12 cellular contexts compared by ENCODE assay signal in genomic region chr9:131257266-131258025, GRCh38. TPM values are rescaled to one million over a fixed set of nuclear protein-coding genes. Genes with fewer than 3 reads are reported as not detected.
A peak's percentile ranks its signal among the peaks of the same experiment; 100 is the strongest.
DNase-seq lines count a peak whose midpoint lies in the region; ATAC-seq, FAIRE-seq and TF ChIP-seq lines count a peak whose summit lies in the region.
"Had no signal": no experiment of that assay in that cellular context is flagged by ENCODE, and none has a peak within 500 bp of the region (broad histone marks: within the 10 kb centered on the region; RNA-seq: fewer than 3 reads in every experiment).

No MANE protein-coding gene starts in this region.

- no peaks in the 10 kb centered on the region for H3K9me3 Mint-ChIP-seq in CD8-positive, alpha-beta T cell
- no peaks in the 10 kb centered on the region for H3K9me3 Mint-ChIP-seq in neural progenitor cell

- H3K27ac ChIP-seq in CD8-positive, alpha-beta T cell (ENCODE audit: low read depth, low read length): peak overlapping the region; percentile 84
- H3K27ac ChIP-seq in KMS-11 (peak overlapping the region; percentile 97; the same call in 1 of the 2 replicates), K562 (ENCODE audit: extremely low read depth, low read depth, low read length) (no peak overlapping the region), neural progenitor cell (no peak overlapping the region), thyroid gland (no peak overlapping the region), mammary epithelial cell (ENCODE audit: insufficient read depth, low read depth, low read length) (no peak overlapping the region), substantia nigra (ENCODE audit: low read depth, low read length, poor library complexity, severe bottlenecking) (no peak overlapping the region)

- H3K27ac Mint-ChIP-seq in CD8-positive, alpha-beta T cell: peak overlapping the region; percentile 96
- peak overlapping the region; percentile 33 for H3K27ac Mint-ChIP-seq in neural progenitor cell

- in situ Hi-C loops in K562 (cut with MboI): no loop called here
- in situ Hi-C loops in mammary epithelial cell (cut with MboI; ENCODE audit: low sequenced_read_pairs in 2 of 2): no loop called here

- TF ChIP-seq EP300 in K562 (IDR thresholded peaks at IDR 0.05; ENCODE audit: low read length): no peak

- peaks cover 26% of the 10 kb centered on the region for H3K36me3 ChIP-seq in CD8-positive, alpha-beta T cell (ENCODE audit: insufficient read depth, low read length)
- H3K36me3 ChIP-seq in KMS-11 (ENCODE audit: insufficient read depth) (no peaks in the 10 kb centered on the region), K562 (ENCODE audit: control insufficient read depth, insufficient read depth, low read length) (peaks cover 45% of the 10 kb centered on the region), neural progenitor cell (no peaks in the 10 kb centered on the region), thyroid gland (no peaks in the 10 kb centered on the region), mammary epithelial cell (ENCODE audit: insufficient read depth, low read length) (no peaks in the 10 kb centered on the region)

- no peaks in the 10 kb centered on the region for H3K27me3 Mint-ChIP-seq in CD8-positive, alpha-beta T cell (ENCODE audit: low read depth)
- peaks cover 5% of the 10 kb centered on the region for H3K27me3 Mint-ChIP-seq in neural progenitor cell (ENCODE audit: insufficient read depth, low read depth)

- no peak for TF ChIP-seq CTCF in CD8-positive, alpha-beta T cell (IDR thresholded peaks at IDR 0.05)
- TF ChIP-seq CTCF in KMS-11 (conservative IDR thresholded peaks at IDR 0.05; ENCODE audit: low read depth, low read length): no peak
- TF ChIP-seq CTCF in K562 (IDR thresholded peaks at IDR 0.05 in 2 of 3, conservative IDR thresholded peaks at IDR 0.05 in 1 of 3; ENCODE audit: insufficient read depth in 2 of 3, low read depth in 1 of 3, low read length in 3 of 3): no peak
- TF ChIP-seq CTCF in neural progenitor cell (IDR thresholded peaks at IDR 0.05): no peak
- no peak for TF ChIP-seq CTCF in thyroid gland (IDR thresholded peaks at IDR 0.05)
- TF ChIP-seq CTCF in mammary epithelial cell (conservative IDR thresholded peaks at IDR 0.05 in 1 of 2, IDR thresholded peaks at IDR 0.05 in 1 of 2; ENCODE audit: extremely low read depth in 1 of 2, insufficient read depth in 1 of 2, low read depth in 1 of 2, low read length in 2 of 2): no peak

- H2AFZ ChIP-seq in KMS-11 (ENCODE audit: low read depth) (no peak overlapping the region), K562 (ENCODE audit: low read depth, low read length) (no peak overlapping the region), neural progenitor cell (replicated peaks) (no peak overlapping the region), mammary epithelial cell (ENCODE audit: low read depth, low read length) (no peak overlapping the region)

- H3K9me3 ChIP-seq in CD8-positive, alpha-beta T cell (ENCODE audit: low read length): no peaks in the 10 kb centered on the region
- H3K9me3 ChIP-seq in K562 (replicated peaks; ENCODE audit: control insufficient read depth, insufficient read depth, low read depth, low read length) (no peaks in the 10 kb centered on the region), neural progenitor cell (ENCODE audit: low read depth) (no peaks in the 10 kb centered on the region), thyroid gland (no peaks in the 10 kb centered on the region), mammary epithelial cell (replicated peaks; ENCODE audit: insufficient read depth, low read length) (no peaks in the 10 kb centered on the region)
- H3K9me3 ChIP-seq: suprapubic skin had no signal

- no peaks in the 10 kb centered on the region for H3K27me3 ChIP-seq in CD8-positive, alpha-beta T cell (ENCODE audit: insufficient read depth, low read length)
- H3K27me3 ChIP-seq in KMS-11 (ENCODE audit: insufficient read depth, low read depth) (no peaks in the 10 kb centered on the region), K562 (ENCODE audit: control insufficient read depth in 2 of 2, insufficient read depth in 2 of 2, low read length in 2 of 2) (peaks cover 0 to 9% of the 10 kb centered on the region in 2 experiments; a peak in 1 of 5 replicates), neural progenitor cell (no peaks in the 10 kb centered on the region), thyroid gland (no peaks in the 10 kb centered on the region), mammary epithelial cell (ENCODE audit: insufficient read depth, low read length) (no peaks in the 10 kb centered on the region)
- H3K27me3 ChIP-seq: suprapubic skin had no signal

- CTCF ChIA-PET in CD8-positive, alpha-beta T cell (lab: Charles Lee): interaction anchor here (0.9 to 4.8 kb wide), 7 partner anchors 11 to 79 kb away, joined by 3 to 40 read pairs (median 8); partner anchors contain the start of gene FAM78A
- CTCF ChIA-PET in K562 (lab: Yijun Ruan, JAX; ENCODE audit: low intra/inter-chr PET ratio) (no interaction called here), mammary epithelial cell (lab: Charles Lee; ENCODE audit: low non-redundant PET) (no interaction called here)

- peaks cover 73% of the 10 kb centered on the region for H3K4me1 Mint-ChIP-seq in CD8-positive, alpha-beta T cell (ENCODE audit: low read depth)
- H3K4me1 Mint-ChIP-seq in neural progenitor cell: peaks cover 26% of the 10 kb centered on the region

- TF ChIP-seq POLR2A in K562 (conservative IDR thresholded peaks at IDR 0.05): no peak
- no peak for TF ChIP-seq POLR2A in thyroid gland (IDR thresholded peaks at IDR 0.05)

- POLR2A ChIA-PET in CD8-positive, alpha-beta T cell (lab: Charles Lee): interaction anchor here (1.4 to 11.6 kb wide), 8 partner anchors 11 to 243 kb away, joined by 3 to 490 read pairs (median 7); partner anchors contain the start of gene FAM78A
- POLR2A ChIA-PET in K562 (lab: Yijun Ruan, JAX): interaction anchor here (0.7 to 17.3 kb wide), 16 partner anchors 8 to 170 kb away, joined by 3 to 338 read pairs (median 4); partner anchors contain the start of genes FAM78A and NUP214

- 78% methylated on average over 15 of the region's 15 CpGs for WGBS in K562 (ENCODE audit: insufficient coverage, low coverage, missing lambda C conversion rate)
- 93 to 94% methylated on average over 13 to 15 of the region's 15 CpGs for WGBS in thyroid gland, 2 donors
- WGBS in mammary epithelial cell (ENCODE audit: low coverage, missing lambda C conversion rate): 98% methylated on average over 12 of the region's 15 CpGs

- no peak overlapping the region; the same call in 1 of the 2 replicates for H3K4me2 ChIP-seq in KMS-11
- H3K4me2 ChIP-seq in K562 (ENCODE audit: insufficient read depth, low read length): no peak overlapping the region
- no peak overlapping the region for H3K4me2 ChIP-seq in neural progenitor cell
- no peak overlapping the region for H3K4me2 ChIP-seq in mammary epithelial cell (ENCODE audit: insufficient read depth, low read depth, low read length)

- ATAC-seq in CD8-positive, alpha-beta T cell: no peak
- ATAC-seq in K562 (peak; percentile 2; the same call in 2 of the 3 replicates), HG03520 (IDR thresholded peaks at IDR 0.05; ENCODE audit: unreplicated experiment) (no peak)

- H3F3A ChIP-seq in neural progenitor cell (ENCODE audit: low read depth): peaks cover 13% of the 10 kb centered on the region

- H4K20me1 ChIP-seq in KMS-11 (ENCODE audit: insufficient read depth) (no peaks in the 10 kb centered on the region), K562 (replicated peaks; ENCODE audit: control insufficient read depth, insufficient read depth, low read length) (0 out of 2 replicates have a peak, but pooled peaks cover 7% of the 10 kb centered on the region), neural progenitor cell (ENCODE audit: low read depth) (no peaks in the 10 kb centered on the region), mammary epithelial cell (ENCODE audit: insufficient read depth, low read length) (no peaks in the 10 kb centered on the region)

- peak in 1 of 7 experiments; percentile 18 for DNase-seq in CD8-positive, alpha-beta T cell
- peak in 3 of 4 experiments; percentile 23 to 69 (median 61) for DNase-seq in K562 (ENCODE audit: extremely low read depth in 1 of 4, low spot score in 3 of 4)
- DNase-seq in neural progenitor cell (ENCODE audit: low spot score): no peak
- DNase-seq in thyroid gland: no peak
- DNase-seq in mammary epithelial cell: no peak
- DNase-seq in substantia nigra (lab: John Stamatoyannopoulos, UW): no peak
- DNase-seq: NCI-H1105 treated with DMSO at 0.1 percent for 48 hours, NCI-H510A treated with DMSO at 0.1 percent for 48 hours had no signal

- H3K9ac ChIP-seq in KMS-11: no peak overlapping the region
- H3K9ac ChIP-seq in K562 (ENCODE audit: insufficient read depth in 1 of 2, low read depth in 2 of 2, low read length in 2 of 2): peak overlapping the region in 1 of 2 experiments; percentile 52; a peak in 2 of 4 replicates
- H3K9ac ChIP-seq in neural progenitor cell: no peak overlapping the region
- no peak overlapping the region for H3K9ac ChIP-seq in mammary epithelial cell (ENCODE audit: insufficient read depth, low read length)

- no peak overlapping the region for H3K4me3 ChIP-seq in CD8-positive, alpha-beta T cell (ENCODE audit: low read depth, low read length)
- H3K4me3 ChIP-seq in KMS-11 (IDR thresholded peaks at IDR 0.05; ENCODE audit: insufficient read depth, low read depth, low read length) (no peak overlapping the region), K562 (no peak overlapping the region), neural progenitor cell (no peak overlapping the region), thyroid gland (replicated peaks in 1 of 3) (no peak overlapping the region), mammary epithelial cell (replicated peaks in 1 of 3; ENCODE audit: insufficient read depth in 1 of 3, low read depth in 2 of 3, low read length in 3 of 3) (no peak overlapping the region)
- H3K4me3 ChIP-seq: suprapubic skin had no signal

- H3K79me2 ChIP-seq in KMS-11 (ENCODE audit: insufficient read depth, low read depth) (no peaks in the 10 kb centered on the region), K562 (ENCODE audit: control insufficient read depth, insufficient read depth, low read length) (0 out of 3 replicates have a peak, but pooled peaks cover 2% of the 10 kb centered on the region), neural progenitor cell (ENCODE audit: low read depth) (no peaks in the 10 kb centered on the region), mammary epithelial cell (ENCODE audit: insufficient read depth, low read length) (no peaks in the 10 kb centered on the region)

- intact Hi-C loops in CD8-positive, alpha-beta T cell (cut with DNase I, micrococcal nuclease): loop anchor here (2.0 to 10.0 kb wide), 4 partner anchors 17 to 1097 kb away; partner anchors contain the start of genes POMT1 (in 1 of the 2) and SETX (in 1 of the 2)
- intact Hi-C loops in K562 (cut with micrococcal nuclease): no loop called here
- intact Hi-C loops in thyroid gland (cut with DNase I): no loop called here
- intact Hi-C loops in mammary epithelial cell (cut with micrococcal nuclease): no loop called here

- TF ChIP-seq RAD21 in K562 (CRISPR knock-in tag; conservative IDR thresholded peaks at IDR 0.05 in 1 of 2, IDR thresholded peaks at IDR 0.05 in 1 of 2): no peak

- no TSS peak for BruUV-seq in K562 (replicated peaks; lab: Mats Ljungman, UMichigan)
- BruUV-seq in mammary epithelial cell (replicated peaks; lab: Mats Ljungman, UMichigan): no TSS peak

- dilution Hi-C loops in mammary epithelial cell (cut with HindIII; ENCODE audit: low sequenced_read_pairs): no loop called here

- H3K36me3 Mint-ChIP-seq in CD8-positive, alpha-beta T cell: peaks cover 36% of the 10 kb centered on the region
- H3K36me3 Mint-ChIP-seq in neural progenitor cell: no peaks in the 10 kb centered on the region

- peak overlapping the region; percentile 45 for H3K4me3 Mint-ChIP-seq in CD8-positive, alpha-beta T cell
- H3K4me3 Mint-ChIP-seq in neural progenitor cell: no peak overlapping the region

- no peak for FAIRE-seq in K562 (lab: Jason Lieb, UNC)
- FAIRE-seq: D721Med had no signal

- peaks cover 12% of the 10 kb centered on the region for H3K9me1 ChIP-seq in K562 (ENCODE audit: control insufficient read depth, insufficient read depth, low read length)

- H3K4me1 ChIP-seq in CD8-positive, alpha-beta T cell (ENCODE audit: insufficient read depth, low read length): peaks cover 91% of the 10 kb centered on the region
- H3K4me1 ChIP-seq in KMS-11 (ENCODE audit: low read depth, poor library complexity, severe bottlenecking): peaks cover 60% of the 10 kb centered on the region
- peaks cover 12 to 36% of the 10 kb centered on the region in 2 experiments for H3K4me1 ChIP-seq in K562 (replicated peaks in 1 of 2; ENCODE audit: control insufficient read depth in 2 of 2, insufficient read depth in 2 of 2, low read length in 2 of 2)
- peaks cover 17% of the 10 kb centered on the region for H3K4me1 ChIP-seq in neural progenitor cell
- no peaks in the 10 kb centered on the region for H3K4me1 ChIP-seq in thyroid gland
- H3K4me1 ChIP-seq in mammary epithelial cell (ENCODE audit: insufficient read depth, low read length): peaks cover 8% of the 10 kb centered on the region

RNA-seq across cellular contexts. Expression of gene FAM78A, which starts 18.9 kb away (rescaled TPM):
- total RNA-seq in CD8-positive, alpha-beta T cell: 10 to 100 TPM; 44.0 to 44.2 TPM
- total RNA-seq in K562 (2011; cell fraction: chromatin; rRNA removed; ENCODE audit: low replicate concordance): 38.6 and 86.5 TPM in 2 replicates
- total RNA-seq in K562 (2011; cell fraction: nucleolus; rRNA removed): 61.2 and 70.5 TPM in 2 replicates
- total RNA-seq in K562 (2011; cell fraction: nucleoplasm; rRNA removed): 59.7 and 74.0 TPM in 2 replicates
- total RNA-seq in K562 (2014; rRNA removed): 55.5 and 85.8 TPM in 2 replicates
- total RNA-seq in K562 (2014; rRNA removed; fragmentation: Illumina TruSeq; extraction: Trizol): 23.7 and 28.6 TPM in 2 replicates
- total RNA-seq in K562 (2015; rRNA removed; fragmentation: Illumina TruSeq; extraction: Trizol): 55.6 and 55.9 TPM in 2 replicates
- total RNA-seq in K562 (2021): 103 and 105 TPM in 2 replicates
- 29.9 and 50.1 TPM in 2 replicates for polyA plus RNA-seq in K562 (2011; rRNA removed)
- polyA plus RNA-seq in K562 (2011; cell fraction: cytosol; rRNA removed): 60.0 and 102 TPM in 2 replicates
- polyA plus RNA-seq in K562 (2011; cell fraction: nucleus; rRNA removed): 43.9 and 60.4 TPM in 2 replicates
- polyA plus RNA-seq in K562 (2012): 66.9 and 81.0 TPM in 2 replicates
- 65.0 and 68.7 TPM in 2 replicates for polyA plus RNA-seq in K562 (2014; fragmentation: Illumina TruSeq; extraction: Trizol)
- polyA plus RNA-seq in K562 (2014; fragmentation: Nextera tagmentation; extraction: Ambion mirVana): 1 to 10 TPM in 1 of 2 experiments, under 1 TPM in 1; 0.56 to 1.2 TPM
- 55.2 and 59.6 TPM in 2 replicates for polyA plus RNA-seq in K562 (2014; rRNA removed)
- 23.2 and 33.4 TPM in 2 replicates for polyA minus RNA-seq in K562 (2011; rRNA and poly(A)+ RNA removed)
- polyA minus RNA-seq in K562 (2011; cell fraction: cytosol; rRNA and poly(A)+ RNA removed): 57.5 and 69.4 TPM in 2 replicates
- polyA minus RNA-seq in K562 (2011; cell fraction: nucleus; rRNA and poly(A)+ RNA removed): 13.3 and 20.8 TPM in 2 replicates
- total RNA-seq in neural progenitor cell (ENCODE audit: low replicate concordance): 0.32 and 1.5 TPM in 2 replicates
- 1 to 10 TPM; 1.1 to 3.4 (median 1.6) TPM for total RNA-seq in thyroid gland
- total RNA-seq in mammary epithelial cell: under 1 TPM; 0.42 to 0.67 TPM
- 0.52 TPM for polyA plus RNA-seq in mammary epithelial cell
- polyA minus RNA-seq in mammary epithelial cell: 0.47 TPM

RNA-seq across cellular contexts. Expression of gene PLPP7, which starts 32.1 kb away (rescaled TPM):
- not detected for total RNA-seq in CD8-positive, alpha-beta T cell
- total RNA-seq in K562 (2011; cell fraction: chromatin; rRNA removed; ENCODE audit: low replicate concordance): 0.49 TPM in 1 of 2 replicates, not detected in the other
- 1.1 and 1.2 TPM in 2 replicates for total RNA-seq in K562 (2011; cell fraction: nucleolus; rRNA removed)
- total RNA-seq in K562 (2011; cell fraction: nucleoplasm; rRNA removed): 0.66 and 0.99 TPM in 2 replicates
- total RNA-seq in K562 (2014; rRNA removed) (0.23 and 0.65 TPM in 2 replicates), K562 (2014; rRNA removed; fragmentation: Illumina TruSeq; extraction: Trizol) (not detected in 2 replicates), K562 (2015; rRNA removed; fragmentation: Illumina TruSeq; extraction: Trizol) (0.18 and 0.30 TPM in 2 replicates), K562 (2021) (0.56 and 0.93 TPM in 2 replicates), neural progenitor cell (ENCODE audit: low replicate concordance) (5.4 and 11.5 TPM in 2 replicates), thyroid gland (1 to 10 TPM; 1.1 to 2.9 (median 2.7) TPM), mammary epithelial cell (under 1 TPM in 1 of 2 donors, not detected in 1; 0.50 TPM)
- polyA plus RNA-seq in K562 (2011; rRNA removed) (0.18 and 0.41 TPM in 2 replicates), K562 (2014; fragmentation: Illumina TruSeq; extraction: Trizol) (0.09 and 0.37 TPM in 2 replicates), K562 (2014; fragmentation: Nextera tagmentation; extraction: Ambion mirVana) (not detected), K562 (2014; rRNA removed) (0.86 TPM in 1 of 2 replicates, not detected in the other), mammary epithelial cell (not detected)
- polyA plus RNA-seq in K562 (2011; cell fraction: cytosol; rRNA removed): 0.48 and 0.50 TPM in 2 replicates
- polyA plus RNA-seq in K562 (2011; cell fraction: nucleus; rRNA removed): 0.68 and 0.87 TPM in 2 replicates
- polyA plus RNA-seq in K562 (2012): 0.64 and 1.3 TPM in 2 replicates
- 0.09 and 0.11 TPM in 2 replicates for polyA minus RNA-seq in K562 (2011; rRNA and poly(A)+ RNA removed)
- not detected in 2 replicates for polyA minus RNA-seq in K562 (2011; cell fraction: cytosol; rRNA and poly(A)+ RNA removed)
- polyA minus RNA-seq in K562 (2011; cell fraction: nucleus; rRNA and poly(A)+ RNA removed): 0.13 and 1.00 TPM in 2 replicates
- polyA minus RNA-seq in mammary epithelial cell: not detected

Comparison
In these comparisons a context has a peak if more than half of its experiments do, and no peak if none do; other contexts are left out.
1. DNase-seq: peak in K562 (3 of 4); none in neural progenitor cell (single experiment), thyroid gland (0 of 2), mammary epithelial cell (single experiment) and substantia nigra (0 of 49).
2. H3K27ac ChIP-seq: peak in CD8-positive, alpha-beta T cell (single experiment) and KMS-11 (single experiment); none in K562 (single experiment), neural progenitor cell (single experiment), thyroid gland (0 of 3), mammary epithelial cell (single experiment) and substantia nigra (single experiment).
3. intact Hi-C loops: an anchor here in CD8-positive, alpha-beta T cell (2.0 to 10.0 kb wide); none called in K562, thyroid gland and mammary epithelial cell.